Comparison of ENCODE assay signal across 1 cellular context in the genomic region with DNA sequence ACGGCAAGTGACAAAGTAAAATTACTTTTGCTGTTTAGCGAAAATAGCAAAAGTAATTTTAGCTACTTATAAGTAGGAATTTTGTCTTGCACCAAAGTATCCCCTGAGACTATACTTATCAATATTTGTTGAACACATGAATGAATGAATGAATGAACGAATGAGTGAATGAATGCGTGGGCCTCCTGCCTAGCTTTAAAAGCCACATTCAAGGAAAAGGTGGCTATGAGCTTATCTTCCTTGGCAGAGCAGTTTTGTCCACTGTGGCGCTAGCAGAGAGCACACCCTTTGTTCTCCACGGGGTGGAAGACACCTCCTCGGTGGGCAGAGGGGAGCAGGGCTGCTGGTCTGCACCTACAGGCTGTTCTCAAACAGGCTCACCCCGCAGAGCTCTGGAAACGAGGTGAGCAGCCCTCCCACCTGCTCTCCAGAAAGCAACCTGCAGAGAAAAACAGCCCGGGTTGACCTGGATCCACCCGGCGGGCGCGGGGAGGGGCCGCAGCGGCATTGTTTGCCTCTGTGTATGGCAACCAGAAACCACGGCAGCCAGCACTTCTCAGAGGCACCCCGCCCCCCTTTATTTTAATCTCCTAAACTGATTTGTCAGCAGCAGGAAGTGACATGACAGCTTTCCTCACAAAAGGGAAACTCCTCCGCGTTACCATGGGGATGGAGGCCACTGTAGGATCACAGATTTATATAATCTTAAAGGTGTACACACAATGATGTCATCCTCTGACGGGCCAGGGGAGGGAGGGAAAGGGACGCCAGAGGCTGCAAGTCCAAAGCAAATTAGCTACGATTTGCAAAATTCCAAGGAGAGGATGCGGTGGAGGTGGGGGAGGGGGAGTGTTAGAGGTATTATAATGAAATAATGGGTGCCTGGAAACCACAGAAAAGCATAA.
TF ChIP-seq lines count a peak whose summit lies in the region.

No MANE protein-coding gene starts in this region.

TF ChIP-seq in K562, 482 proteins besides CTCF, POLR2A, EP300 and RAD21 (continued from another document and continues in another):
- TF ChIP-seq ESRRA (IDR thresholded peaks at IDR 0.05; ENCODE audit: borderline replicate concordance, low read depth) = no peak
- TF ChIP-seq ZNF780A (CRISPR knock-in tag; IDR thresholded peaks at IDR 0.05) = no peak
- TF ChIP-seq ZNF696 (CRISPR knock-in tag; conservative IDR thresholded peaks at IDR 0.05) = no peak
- no peak for TF ChIP-seq MIER1 (IDR thresholded peaks at IDR 0.05; ENCODE audit: low read depth)
- peak; percentile 86 for TF ChIP-seq NEUROD1 (IDR thresholded peaks at IDR 0.05; ENCODE audit: borderline replicate concordance, low read depth, low read length, partially characterized antibody)
- peak; percentile 73 for TF ChIP-seq CBFA2T3 (IDR thresholded peaks at IDR 0.05)
- TF ChIP-seq, protein P1, sequence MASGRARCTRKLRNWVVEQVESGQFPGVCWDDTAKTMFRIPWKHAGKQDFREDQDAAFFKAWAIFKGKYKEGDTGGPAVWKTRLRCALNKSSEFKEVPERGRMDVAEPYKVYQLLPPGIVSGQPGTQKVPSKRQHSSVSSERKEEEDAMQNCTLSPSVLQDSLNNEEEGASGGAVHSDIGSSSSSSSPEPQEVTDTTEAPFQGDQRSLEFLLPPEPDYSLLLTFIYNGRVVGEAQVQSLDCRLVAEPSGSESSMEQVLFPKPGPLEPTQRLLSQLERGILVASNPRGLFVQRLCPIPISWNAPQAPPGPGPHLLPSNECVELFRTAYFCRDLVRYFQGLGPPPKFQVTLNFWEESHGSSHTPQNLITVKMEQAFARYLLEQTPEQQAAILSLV (tag; IDR thresholded peaks at IDR 0.05) = no peak
- TF ChIP-seq L3MBTL2 (IDR thresholded peaks at IDR 0.05) = no peak
- no peak for TF ChIP-seq KLF10 (CRISPR knock-in tag; IDR thresholded peaks at IDR 0.05)
- TF ChIP-seq ZNF324 (CRISPR knock-in tag; IDR thresholded peaks at IDR 0.05) = no peak
- peak; percentile 33; the same call in 1 of the 2 replicates for TF ChIP-seq MEF2A (IDR thresholded peaks at IDR 0.05; ENCODE audit: control insufficient read depth, low read depth, low read length)
- TF ChIP-seq, protein P2, sequence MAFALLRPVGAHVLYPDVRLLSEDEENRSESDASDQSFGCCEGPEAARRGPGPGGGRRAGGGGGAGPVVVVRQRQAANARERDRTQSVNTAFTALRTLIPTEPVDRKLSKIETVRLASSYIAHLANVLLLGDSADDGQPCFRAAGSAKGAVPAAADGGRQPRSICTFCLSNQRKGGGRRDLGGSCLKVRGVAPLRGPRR (CRISPR knock-in tag; IDR thresholded peaks at IDR 0.05) = no peak
- TF ChIP-seq, protein P3, sequence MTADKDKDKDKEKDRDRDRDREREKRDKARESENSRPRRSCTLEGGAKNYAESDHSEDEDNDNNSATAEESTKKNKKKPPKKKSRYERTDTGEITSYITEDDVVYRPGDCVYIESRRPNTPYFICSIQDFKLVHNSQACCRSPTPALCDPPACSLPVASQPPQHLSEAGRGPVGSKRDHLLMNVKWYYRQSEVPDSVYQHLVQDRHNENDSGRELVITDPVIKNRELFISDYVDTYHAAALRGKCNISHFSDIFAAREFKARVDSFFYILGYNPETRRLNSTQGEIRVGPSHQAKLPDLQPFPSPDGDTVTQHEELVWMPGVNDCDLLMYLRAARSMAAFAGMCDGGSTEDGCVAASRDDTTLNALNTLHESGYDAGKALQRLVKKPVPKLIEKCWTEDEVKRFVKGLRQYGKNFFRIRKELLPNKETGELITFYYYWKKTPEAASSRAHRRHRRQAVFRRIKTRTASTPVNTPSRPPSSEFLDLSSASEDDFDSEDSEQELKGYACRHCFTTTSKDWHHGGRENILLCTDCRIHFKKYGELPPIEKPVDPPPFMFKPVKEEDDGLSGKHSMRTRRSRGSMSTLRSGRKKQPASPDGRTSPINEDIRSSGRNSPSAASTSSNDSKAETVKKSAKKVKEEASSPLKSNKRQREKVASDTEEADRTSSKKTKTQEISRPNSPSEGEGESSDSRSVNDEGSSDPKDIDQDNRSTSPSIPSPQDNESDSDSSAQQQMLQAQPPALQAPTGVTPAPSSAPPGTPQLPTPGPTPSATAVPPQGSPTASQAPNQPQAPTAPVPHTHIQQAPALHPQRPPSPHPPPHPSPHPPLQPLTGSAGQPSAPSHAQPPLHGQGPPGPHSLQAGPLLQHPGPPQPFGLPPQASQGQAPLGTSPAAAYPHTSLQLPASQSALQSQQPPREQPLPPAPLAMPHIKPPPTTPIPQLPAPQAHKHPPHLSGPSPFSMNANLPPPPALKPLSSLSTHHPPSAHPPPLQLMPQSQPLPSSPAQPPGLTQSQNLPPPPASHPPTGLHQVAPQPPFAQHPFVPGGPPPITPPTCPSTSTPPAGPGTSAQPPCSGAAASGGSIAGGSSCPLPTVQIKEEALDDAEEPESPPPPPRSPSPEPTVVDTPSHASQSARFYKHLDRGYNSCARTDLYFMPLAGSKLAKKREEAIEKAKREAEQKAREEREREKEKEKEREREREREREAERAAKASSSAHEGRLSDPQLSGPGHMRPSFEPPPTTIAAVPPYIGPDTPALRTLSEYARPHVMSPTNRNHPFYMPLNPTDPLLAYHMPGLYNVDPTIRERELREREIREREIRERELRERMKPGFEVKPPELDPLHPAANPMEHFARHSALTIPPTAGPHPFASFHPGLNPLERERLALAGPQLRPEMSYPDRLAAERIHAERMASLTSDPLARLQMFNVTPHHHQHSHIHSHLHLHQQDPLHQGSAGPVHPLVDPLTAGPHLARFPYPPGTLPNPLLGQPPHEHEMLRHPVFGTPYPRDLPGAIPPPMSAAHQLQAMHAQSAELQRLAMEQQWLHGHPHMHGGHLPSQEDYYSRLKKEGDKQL (CRISPR knock-in tag; IDR thresholded peaks at IDR 0.05; ENCODE audit: borderline replicate concordance) = no peak
- no peak for TF ChIP-seq SNRNP70 (optimal IDR thresholded peaks at IDR 0.05; ENCODE audit: low read depth, low read length)
- no peak for TF ChIP-seq FOXP4 (CRISPR knock-in tag; IDR thresholded peaks at IDR 0.05; ENCODE audit: borderline replicate concordance)
- TF ChIP-seq POLR2G (IDR thresholded peaks at IDR 0.05; ENCODE audit: low read depth, low read length) = peak; percentile 52
- TF ChIP-seq TARDBP (IDR thresholded peaks at IDR 0.05) = no peak
- no peak for TF ChIP-seq U2AF2 (optimal IDR thresholded peaks at IDR 0.05; ENCODE audit: low read depth, low read length)
- no peak for TF ChIP-seq TGIF2 (CRISPR knock-in tag; IDR thresholded peaks at IDR 0.05)
- no peak for TF ChIP-seq STAG1 (CRISPR knock-in tag; IDR thresholded peaks at IDR 0.05; ENCODE audit: borderline replicate concordance)
- TF ChIP-seq NFIC (IDR thresholded peaks at IDR 0.05) = no peak
- no peak for TF ChIP-seq ZNF143 (CRISPR knock-in tag; IDR thresholded peaks at IDR 0.05)
- TF ChIP-seq ZNF586 (CRISPR knock-in tag; conservative IDR thresholded peaks at IDR 0.05) = no peak
- TF ChIP-seq PHF8 (IDR thresholded peaks at IDR 0.05; ENCODE audit: borderline replicate concordance, low read length) = peak; percentile 26; the same call in 1 of the 2 replicates
- no peak for TF ChIP-seq BRF1 (IDR thresholded peaks at IDR 0.05; ENCODE audit: borderline replicate concordance, extremely low read depth, insufficient read length)
- peak; percentile 91 for TF ChIP-seq C11orf30 (IDR thresholded peaks at IDR 0.05; ENCODE audit: low read depth)
- TF ChIP-seq MYNN (IDR thresholded peaks at IDR 0.05) = peak; percentile 60; the same call in 1 of the 2 replicates
- TF ChIP-seq MYNN (CRISPR knock-in tag; IDR thresholded peaks at IDR 0.05) = no peak
- TF ChIP-seq, protein P4, sequence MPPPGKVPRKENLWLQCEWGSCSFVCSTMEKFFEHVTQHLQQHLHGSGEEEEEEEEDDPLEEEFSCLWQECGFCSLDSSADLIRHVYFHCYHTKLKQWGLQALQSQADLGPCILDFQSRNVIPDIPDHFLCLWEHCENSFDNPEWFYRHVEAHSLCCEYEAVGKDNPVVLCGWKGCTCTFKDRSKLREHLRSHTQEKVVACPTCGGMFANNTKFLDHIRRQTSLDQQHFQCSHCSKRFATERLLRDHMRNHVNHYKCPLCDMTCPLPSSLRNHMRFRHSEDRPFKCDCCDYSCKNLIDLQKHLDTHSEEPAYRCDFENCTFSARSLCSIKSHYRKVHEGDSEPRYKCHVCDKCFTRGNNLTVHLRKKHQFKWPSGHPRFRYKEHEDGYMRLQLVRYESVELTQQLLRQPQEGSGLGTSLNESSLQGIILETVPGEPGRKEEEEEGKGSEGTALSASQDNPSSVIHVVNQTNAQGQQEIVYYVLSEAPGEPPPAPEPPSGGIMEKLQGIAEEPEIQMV (tag; conservative IDR thresholded peaks at IDR 0.05; ENCODE audit: low read depth) = no peak
- TF ChIP-seq ETS2 (tag; IDR thresholded peaks at IDR 0.05; ENCODE audit: borderline replicate concordance, poor library complexity, severe bottlenecking) = no peak
- TF ChIP-seq GTF2E2 (tag; IDR thresholded peaks at IDR 0.05) = no peak
- TF ChIP-seq MTA3 (IDR thresholded peaks at IDR 0.05; ENCODE audit: borderline replicate concordance) = 0 out of 2 replicates have a peak, but pooled peaks have one; percentile 27
- peak; percentile 93 for TF ChIP-seq PHF21A (IDR thresholded peaks at IDR 0.05; ENCODE audit: borderline replicate concordance, low read depth)
- TF ChIP-seq, protein P5, sequence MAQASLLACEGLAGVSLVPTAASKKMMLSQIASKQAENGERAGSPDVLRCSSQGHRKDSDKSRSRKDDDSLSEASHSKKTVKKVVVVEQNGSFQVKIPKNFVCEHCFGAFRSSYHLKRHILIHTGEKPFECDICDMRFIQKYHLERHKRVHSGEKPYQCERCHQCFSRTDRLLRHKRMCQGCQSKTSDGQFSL (CRISPR knock-in tag; IDR thresholded peaks at IDR 0.05) = no peak
- TF ChIP-seq, protein P5 (tag; IDR thresholded peaks at IDR 0.05) = 0 out of 4 replicates have a peak, but pooled peaks of 1 of the 2 experiments have one; percentile 22
- TF ChIP-seq SOX6 (IDR thresholded peaks at IDR 0.05) = peak; percentile 98
- no peak for TF ChIP-seq YBX1 (IDR thresholded peaks at IDR 0.05)
- peak; percentile 23; the same call in 1 of the 2 replicates for TF ChIP-seq HES1 (IDR thresholded peaks at IDR 0.05; ENCODE audit: low read depth)
- TF ChIP-seq ARID3A (IDR thresholded peaks at IDR 0.05; ENCODE audit: borderline replicate concordance, low read depth, low read length) = peak; percentile 81; the same call in 1 of the 2 replicates
- TF ChIP-seq ZNF589 (CRISPR knock-in tag; IDR thresholded peaks at IDR 0.05; ENCODE audit: low read depth) = peak; percentile 79; the same call in 1 of the 2 replicates
- TF ChIP-seq ZNF316 (IDR thresholded peaks at IDR 0.05) = peak; percentile 91
- peak; percentile 86 for TF ChIP-seq JUN (IDR thresholded peaks at IDR 0.05; ENCODE audit: borderline replicate concordance, low read depth, low read length)
- TF ChIP-seq JUN (CRISPR knock-in tag; IDR thresholded peaks at IDR 0.05; ENCODE audit: borderline replicate concordance) = peak; percentile 42; the same call in 1 of the 2 replicates
- peak; percentile 11; the same call in 1 of the 2 replicates for TF ChIP-seq MYC (IDR thresholded peaks at IDR 0.05; ENCODE audit: low read depth, low read length)
- no peak for TF ChIP-seq MYC (CRISPR knock-in tag; IDR thresholded peaks at IDR 0.05; ENCODE audit: borderline replicate concordance, low read depth)
- no peak for TF ChIP-seq CBX8 (IDR thresholded peaks at IDR 0.05; ENCODE audit: borderline replicate concordance, extremely low read depth, low read depth, low read length, poor library complexity, severe bottlenecking)
- TF ChIP-seq ELK1 (CRISPR knock-in tag; IDR thresholded peaks at IDR 0.05) = no peak
- TF ChIP-seq XRCC5 (IDR thresholded peaks at IDR 0.05; ENCODE audit: low read depth, low read length) = 0 out of 2 replicates have a peak, but pooled peaks have one; percentile 27
- no peak for TF ChIP-seq PTTG1 (tag; IDR thresholded peaks at IDR 0.05; ENCODE audit: low read depth)
- TF ChIP-seq PHB2 (IDR thresholded peaks at IDR 0.05; ENCODE audit: low read depth) = no peak
- TF ChIP-seq NRF1 (conservative IDR thresholded peaks at IDR 0.05 in 1 of 2, IDR thresholded peaks at IDR 0.05 in 1 of 2) = peak; percentile 45 to 53; a peak in 3 of 4 replicates
